ENCODE assay signal across 2 cellular contexts in the genomic region with DNA sequence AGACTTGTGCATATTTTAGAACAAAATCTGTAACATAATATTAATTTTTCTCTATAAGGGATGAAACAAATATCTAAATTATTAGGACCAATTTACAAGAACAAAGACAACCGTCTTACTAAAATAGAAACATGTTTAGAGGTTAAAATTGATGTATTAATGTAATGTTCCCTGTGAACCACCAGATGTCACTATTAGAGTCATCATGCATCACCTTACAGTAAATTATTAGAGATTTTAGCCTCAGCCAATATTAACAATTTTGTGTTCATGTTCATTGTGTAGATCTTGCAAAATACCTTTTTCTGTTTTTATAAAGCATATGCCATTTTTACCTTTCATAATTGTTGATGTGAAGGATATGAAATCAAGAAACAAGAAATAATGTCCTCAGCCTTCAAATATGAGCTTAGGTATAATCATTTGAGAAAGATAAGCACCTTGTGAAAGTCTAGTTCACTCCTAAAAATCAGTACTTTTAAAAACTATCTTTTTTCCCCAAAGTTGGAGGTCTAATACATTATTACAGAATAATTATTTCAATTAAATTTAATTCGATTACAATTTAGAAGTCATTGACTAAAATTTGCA.
TF ChIP-seq lines count a peak whose summit lies in the region.

No MANE protein-coding gene starts in this region.

TF ChIP-seq in GM23338, 12 proteins besides CTCF, POLR2A, EP300 and RAD21 (continued from another document):
- TF ChIP-seq JUNB (IDR thresholded peaks at IDR 0.05; ENCODE audit: unreplicated experiment), result no peak
- no peak for TF ChIP-seq ETS1 (IDR thresholded peaks at IDR 0.05)
- no peak for TF ChIP-seq ZNF114 (CRISPR knock-in tag; IDR thresholded peaks at IDR 0.05)
- TF ChIP-seq STAT1 (IDR thresholded peaks at IDR 0.05; ENCODE audit: unreplicated experiment), result no peak
- TF ChIP-seq POLR2AphosphoS5 (IDR thresholded peaks at IDR 0.05; ENCODE audit: low read depth), result no peak
- TF ChIP-seq ZNF331 (CRISPR knock-in tag; IDR thresholded peaks at IDR 0.05; ENCODE audit: low read depth), result no peak
- no peak for TF ChIP-seq CREB1 (CRISPR knock-in tag; IDR thresholded peaks at IDR 0.05; ENCODE audit: low read depth)
- TF ChIP-seq, protein P1, sequence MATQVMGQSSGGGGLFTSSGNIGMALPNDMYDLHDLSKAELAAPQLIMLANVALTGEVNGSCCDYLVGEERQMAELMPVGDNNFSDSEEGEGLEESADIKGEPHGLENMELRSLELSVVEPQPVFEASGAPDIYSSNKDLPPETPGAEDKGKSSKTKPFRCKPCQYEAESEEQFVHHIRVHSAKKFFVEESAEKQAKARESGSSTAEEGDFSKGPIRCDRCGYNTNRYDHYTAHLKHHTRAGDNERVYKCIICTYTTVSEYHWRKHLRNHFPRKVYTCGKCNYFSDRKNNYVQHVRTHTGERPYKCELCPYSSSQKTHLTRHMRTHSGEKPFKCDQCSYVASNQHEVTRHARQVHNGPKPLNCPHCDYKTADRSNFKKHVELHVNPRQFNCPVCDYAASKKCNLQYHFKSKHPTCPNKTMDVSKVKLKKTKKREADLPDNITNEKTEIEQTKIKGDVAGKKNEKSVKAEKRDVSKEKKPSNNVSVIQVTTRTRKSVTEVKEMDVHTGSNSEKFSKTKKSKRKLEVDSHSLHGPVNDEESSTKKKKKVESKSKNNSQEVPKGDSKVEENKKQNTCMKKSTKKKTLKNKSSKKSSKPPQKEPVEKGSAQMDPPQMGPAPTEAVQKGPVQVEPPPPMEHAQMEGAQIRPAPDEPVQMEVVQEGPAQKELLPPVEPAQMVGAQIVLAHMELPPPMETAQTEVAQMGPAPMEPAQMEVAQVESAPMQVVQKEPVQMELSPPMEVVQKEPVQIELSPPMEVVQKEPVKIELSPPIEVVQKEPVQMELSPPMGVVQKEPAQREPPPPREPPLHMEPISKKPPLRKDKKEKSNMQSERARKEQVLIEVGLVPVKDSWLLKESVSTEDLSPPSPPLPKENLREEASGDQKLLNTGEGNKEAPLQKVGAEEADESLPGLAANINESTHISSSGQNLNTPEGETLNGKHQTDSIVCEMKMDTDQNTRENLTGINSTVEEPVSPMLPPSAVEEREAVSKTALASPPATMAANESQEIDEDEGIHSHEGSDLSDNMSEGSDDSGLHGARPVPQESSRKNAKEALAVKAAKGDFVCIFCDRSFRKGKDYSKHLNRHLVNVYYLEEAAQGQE (IDR thresholded peaks at IDR 0.05; ENCODE audit: unreplicated experiment), result no peak

TF ChIP-seq in H1, 55 proteins besides CTCF, POLR2A, EP300 and RAD21 (continued from another document):
- no peak for TF ChIP-seq ATF3 (IDR thresholded peaks at IDR 0.05; ENCODE audit: insufficient read depth, low read depth, low read length)
- no peak for TF ChIP-seq BCL11A (IDR thresholded peaks at IDR 0.05; ENCODE audit: low read depth in 2 of 2, low read length in 2 of 2)
- no peak for TF ChIP-seq CHD1 (IDR thresholded peaks at IDR 0.05; ENCODE audit: low read depth, low read length)
- TF ChIP-seq TBP (IDR thresholded peaks at IDR 0.05; ENCODE audit: low read depth, low read length), result no peak
- no peak for TF ChIP-seq CHD2 (IDR thresholded peaks at IDR 0.05; ENCODE audit: low read length)
- no peak for TF ChIP-seq SIN3A (conservative IDR thresholded peaks at IDR 0.05 in 1 of 2, IDR thresholded peaks at IDR 0.05 in 1 of 2; ENCODE audit: low read depth in 1 of 2, low read length in 2 of 2)
- no peak for TF ChIP-seq CBX8 (IDR thresholded peaks at IDR 0.05; ENCODE audit: borderline replicate concordance, low read depth, low read length)
- TF ChIP-seq CHD7 (IDR thresholded peaks at IDR 0.05; ENCODE audit: insufficient replicate concordance, low read length), result no peak
- TF ChIP-seq GTF2F1 (IDR thresholded peaks at IDR 0.05; ENCODE audit: borderline replicate concordance, low read depth, low read length), result no peak
- no peak for TF ChIP-seq HDAC6 (IDR thresholded peaks at IDR 0.05; ENCODE audit: low read depth, low read length)
- TF ChIP-seq SIRT6 (IDR thresholded peaks at IDR 0.05; ENCODE audit: low read length), result no peak
- no peak for TF ChIP-seq JUND (IDR thresholded peaks at IDR 0.05; ENCODE audit: low read length)
- no peak for TF ChIP-seq EGR1 (IDR thresholded peaks at IDR 0.05; ENCODE audit: borderline replicate concordance, low read depth, low read length)
